15 cellular contexts compared by ENCODE assay signal in genomic region chr6:161438430-161439030, GRCh38.
A peak's percentile ranks its signal among the peaks of the same experiment; 100 is the strongest.
DNase-seq lines count a peak whose midpoint lies in the region; ATAC-seq, FAIRE-seq and TF ChIP-seq lines count a peak whose summit lies in the region.
"Had no signal": no experiment of that assay in that cellular context is flagged by ENCODE, and none has a peak within 500 bp of the region (broad histone marks: within the 10 kb centered on the region; RNA-seq: fewer than 3 reads in every experiment).

No MANE protein-coding gene starts in this region.

- peak overlapping the region; percentile 67 for H3K9ac ChIP-seq in astrocyte (ENCODE audit: low read length)

- no peaks in the 10 kb centered on the region for H3K79me2 ChIP-seq in astrocyte (ENCODE audit: insufficient read depth, low read length)

- no peak overlapping the region for H3K4me3 Mint-ChIP-seq in astrocyte (ENCODE audit: unreplicated experiment)
- H3K4me3 Mint-ChIP-seq: central memory CD8-positive, alpha-beta T cell; WTC11 had no signal

- no peaks in the 10 kb centered on the region for H3K27me3 ChIP-seq in heart left ventricle
- no peaks in the 10 kb centered on the region for H3K27me3 ChIP-seq in astrocyte (ENCODE audit: insufficient read depth, low read length)
- no peaks in the 10 kb centered on the region for H3K27me3 ChIP-seq in suprapubic skin
- H3K27me3 ChIP-seq: thyroid gland had no signal

- peak overlapping the region; percentile 75 for H2AFZ ChIP-seq in astrocyte (ENCODE audit: low read depth, low read length)

- H3K4me1 ChIP-seq in heart left ventricle: peaks cover 0 to 45% (median 16%) of the 10 kb centered on the region in 12 donors
- peaks cover 40% of the 10 kb centered on the region for H3K4me1 ChIP-seq in astrocyte (ENCODE audit: insufficient read depth, low read length)
- H3K4me1 ChIP-seq in suprapubic skin: peaks cover 24% of the 10 kb centered on the region

- H3K4me2 ChIP-seq in astrocyte (ENCODE audit: low read length): peak overlapping the region; percentile 66

- DNase-seq in heart left ventricle: no peak
- no peak for DNase-seq in Right ventricle myocardium inferior (ENCODE audit: missing footprints)
- DNase-seq in astrocyte (ENCODE audit: low read depth): no peak
- DNase-seq in suprapubic skin (ENCODE audit: low spot score in 2 of 2): no peak
- no peak for DNase-seq in HuH-7 (ENCODE audit: low spot score)
- DNase-seq in activated CD8-positive, alpha-beta memory T cell treated with anti-CD3 and anti-CD28 coated beads, Interleukin-2, amount 50 U/mL, for 4 hours: no peak
- DNase-seq in NCI-H2107 (lab: John Stamatoyannopoulos, UW): no peak
- DNase-seq: activated naive CD4-positive, alpha-beta T cell; GDM1; NCI-H1694 had no signal

- WGBS in heart left ventricle, 4 donors: 87 to 94% (median 88%) methylated on average over 12 of the region's 12 CpGs
- WGBS in suprapubic skin: 91% methylated on average over 12 of the region's 12 CpGs

- peaks cover 24% of the 10 kb centered on the region for H3K4me1 Mint-ChIP-seq in astrocyte (ENCODE audit: low read depth, unreplicated experiment)
- H3K4me1 Mint-ChIP-seq: central memory CD8-positive, alpha-beta T cell had no signal

- no peaks in the 10 kb centered on the region for H4K20me1 ChIP-seq in astrocyte (ENCODE audit: insufficient read depth, low read length)

- H3K27ac ChIP-seq in heart left ventricle (peak overlapping the region in 9 of 12 donors; percentile 9 to 72 (median 56)), astrocyte (ENCODE audit: low read depth, low read length) (peak overlapping the region; percentile 94), suprapubic skin (peak overlapping the region; percentile 5)
- H3K27ac ChIP-seq: thyroid gland had no signal

- intact Hi-C loops in heart left ventricle (cut with DNase I) (loop anchor here in 2 of 10 donors (5.0 kb wide), 2 partner anchors 49 to 59 kb away; no protein-coding TSS in a partner anchor), Right ventricle myocardium inferior (cut with DNase I) (loop anchor here (5.0 kb wide), 1 partner anchor 39 kb away; no protein-coding TSS in a partner anchor)

- peaks cover 4% of the 10 kb centered on the region for H3K27me3 Mint-ChIP-seq in astrocyte (ENCODE audit: low read depth, unreplicated experiment)
- H3K27me3 Mint-ChIP-seq: central memory CD8-positive, alpha-beta T cell had no signal

- no peaks in the 10 kb centered on the region for H3K36me3 Mint-ChIP-seq in astrocyte (ENCODE audit: low read depth, unreplicated experiment)
- H3K36me3 Mint-ChIP-seq: WTC11 had no signal

- TF ChIP-seq CTCF in heart left ventricle (IDR thresholded peaks at IDR 0.05) (no peak), astrocyte (IDR thresholded peaks at IDR 0.05; ENCODE audit: insufficient read depth, low read depth, low read length) (no peak), suprapubic skin (IDR thresholded peaks at IDR 0.05) (no peak)

- ATAC-seq in heart left ventricle (no peak), Right ventricle myocardium inferior (no peak)
- ATAC-seq: WTC11 had no signal

- H3K4me3 ChIP-seq in heart left ventricle (peak overlapping the region in 8 of 12 donors; percentile 22 to 52 (median 34)), astrocyte (ENCODE audit: insufficient read depth, low read depth, low read length) (no peak overlapping the region), suprapubic skin (peak overlapping the region; percentile 27)
- H3K4me3 ChIP-seq: thyroid gland had no signal

- FAIRE-seq in astrocyte (lab: Jason Lieb, UNC) (peak; percentile 17), islet of Langerhans (lab: Jason Lieb, UNC) (peak; percentile 56)
- FAIRE-seq: keratinocyte had no signal

- H3K9me3 ChIP-seq in heart left ventricle (no peaks in the 10 kb centered on the region), astrocyte (ENCODE audit: insufficient read depth, low read depth, low read length) (no peaks in the 10 kb centered on the region), suprapubic skin (no peaks in the 10 kb centered on the region)
- H3K9me3 ChIP-seq: thyroid gland had no signal

- no peak for TF ChIP-seq EP300 in suprapubic skin (IDR thresholded peaks at IDR 0.05)

- H3K36me3 ChIP-seq in heart left ventricle (no peaks in the 10 kb centered on the region), astrocyte (ENCODE audit: insufficient read depth, low read length) (no peaks in the 10 kb centered on the region), suprapubic skin (no peaks in the 10 kb centered on the region)
- H3K36me3 ChIP-seq: thyroid gland had no signal

- no peak for TF ChIP-seq POLR2A in heart left ventricle (IDR thresholded peaks at IDR 0.05)
- TF ChIP-seq POLR2A in suprapubic skin (IDR thresholded peaks at IDR 0.05): no peak

- H3K27ac Mint-ChIP-seq in astrocyte (ENCODE audit: unreplicated experiment): no peak overlapping the region
- H3K27ac Mint-ChIP-seq: WTC11 had no signal

- H3K9me3 Mint-ChIP-seq in astrocyte (ENCODE audit: unreplicated experiment): peaks cover 4% of the 10 kb centered on the region
- H3K9me3 Mint-ChIP-seq: central memory CD8-positive, alpha-beta T cell; WTC11 had no signal

Comparison
In these comparisons a context has a peak if more than half of its experiments do, and no peak if none do; other contexts are left out.
1. H3K27ac ChIP-seq: peak in every context shown above with its lines; median percentile 94 in astrocyte; 56 in heart left ventricle; 5 in suprapubic skin.